ENCODE assay signal across 2 cellular contexts in genomic region chr3:141835557-141836224, GRCh38.
TF ChIP-seq lines count a peak whose summit lies in the region.

No MANE protein-coding gene starts in this region.

TF ChIP-seq in GM23338, 12 proteins besides CTCF, POLR2A, EP300 and RAD21:
- TF ChIP-seq POLR2AphosphoS5 (IDR thresholded peaks at IDR 0.05; ENCODE audit: low read depth): no peak

TF ChIP-seq in K562, 482 proteins besides CTCF, POLR2A, EP300 and RAD21 (continued from another document):
- TF ChIP-seq, protein P1, sequence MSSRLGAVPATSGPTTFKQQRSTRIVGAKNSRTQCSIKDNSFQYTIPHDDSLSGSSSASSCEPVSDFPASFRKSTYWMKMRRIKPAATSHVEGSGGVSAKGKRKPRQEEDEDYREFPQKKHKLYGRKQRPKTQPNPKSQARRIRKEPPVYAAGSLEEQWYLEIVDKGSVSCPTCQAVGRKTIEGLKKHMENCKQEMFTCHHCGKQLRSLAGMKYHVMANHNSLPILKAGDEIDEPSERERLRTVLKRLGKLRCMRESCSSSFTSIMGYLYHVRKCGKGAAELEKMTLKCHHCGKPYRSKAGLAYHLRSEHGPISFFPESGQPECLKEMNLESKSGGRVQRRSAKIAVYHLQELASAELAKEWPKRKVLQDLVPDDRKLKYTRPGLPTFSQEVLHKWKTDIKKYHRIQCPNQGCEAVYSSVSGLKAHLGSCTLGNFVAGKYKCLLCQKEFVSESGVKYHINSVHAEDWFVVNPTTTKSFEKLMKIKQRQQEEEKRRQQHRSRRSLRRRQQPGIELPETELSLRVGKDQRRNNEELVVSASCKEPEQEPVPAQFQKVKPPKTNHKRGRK (tag; IDR thresholded peaks at IDR 0.05): peak; percentile 83
- no peak for TF ChIP-seq PML (IDR thresholded peaks at IDR 0.05; ENCODE audit: low read length)
TF ChIP-seq in K562: peak in this region for 1.
